8 cellular contexts compared by ENCODE assay signal in genomic region chr2:75640621-75641121, GRCh38. TPM values are rescaled to one million over a fixed set of nuclear protein-coding genes. Genes with fewer than 3 reads are reported as not detected.
DNase-seq lines count a peak whose midpoint lies in the region; ATAC-seq and TF ChIP-seq lines count a peak whose summit lies in the region.

No MANE protein-coding gene starts in this region.

- POLR2A ChIA-PET in IMR-90 (lab: Charles Lee; ENCODE audit: unreplicated experiment) = no interaction called here

- H2BK15ac ChIP-seq in IMR-90 (ENCODE audit: low read depth, low read length) = no peak overlapping the region

- no peak overlapping the region for H2AFZ ChIP-seq in IMR-90 (replicated peaks; ENCODE audit: low read length, poor library complexity)

- ATAC-seq in GM21619 (IDR thresholded peaks at IDR 0.05; ENCODE audit: unreplicated experiment) = peak; percentile 98
- ATAC-seq in IMR-90 (ENCODE audit: low read depth) = peak; percentile 100
- ATAC-seq in SK-N-SH treated with all-trans-retinoic acid at 6 μM for 48 hours = peak; percentile 99

- H3K9me1 ChIP-seq in IMR-90 (ENCODE audit: insufficient read depth, low read length) = no peaks in the 10 kb centered on the region

- H2BK5ac ChIP-seq in IMR-90 (ENCODE audit: low read depth, low read length, poor library complexity, severe bottlenecking) = no peak overlapping the region

- H3K4me1 ChIP-seq in IMR-90 (ENCODE audit: control insufficient read depth, insufficient read depth, low read length) = no peaks in the 10 kb centered on the region
- peaks cover 11 to 12% of the 10 kb centered on the region in 2 donors for H3K4me1 ChIP-seq in adrenal gland (replicated peaks in 1 of 2)
- H3K4me1 ChIP-seq in right atrium auricular region = peaks cover 0 to 4% of the 10 kb centered on the region in 2 donors
- peaks cover 0 to 7% (median 2%) of the 10 kb centered on the region in 4 donors for H3K4me1 ChIP-seq in sigmoid colon

- no peaks in the 10 kb centered on the region for H3K79me1 ChIP-seq in IMR-90 (ENCODE audit: low read depth in 1 of 2, low read length in 2 of 2)

- CTCF ChIA-PET in IMR-90 (lab: Yijun Ruan, JAX) = interaction anchor here (0.5 to 2.8 kb wide), 16 partner anchors 8 to 960 kb away, joined by 3 to 17 read pairs (median 4); no protein-coding TSS in a partner anchor

- TF ChIP-seq RAD21 in IMR-90 (IDR thresholded peaks at IDR 0.05; ENCODE audit: low read length) = peak; percentile 99

- H3K9me3 ChIP-seq in IMR-90 (ENCODE audit: control insufficient read depth, insufficient read depth, low read length) = no peaks in the 10 kb centered on the region
- H3K9me3 ChIP-seq in adrenal gland (replicated peaks in 1 of 3) = no peaks in the 10 kb centered on the region
- H3K9me3 ChIP-seq in right atrium auricular region = no peaks in the 10 kb centered on the region
- H3K9me3 ChIP-seq in sigmoid colon = no peaks in the 10 kb centered on the region

- BruUV-seq in IMR-90 (replicated peaks; lab: Mats Ljungman, UMichigan) = no TSS peak

- no peak overlapping the region for H3K4ac ChIP-seq in IMR-90 (ENCODE audit: low read depth, low read length)

- dilution Hi-C loops in IMR-90 (cut with HindIII; ENCODE audit: low sequenced_read_pairs, unreplicated experiment) = loop anchor here (25.0 kb wide), 1 partner anchor 178 kb away; no protein-coding TSS in a partner anchor

- intact Hi-C loops in IMR-90 (cut with micrococcal nuclease) (loop anchor here (1.0 to 5.0 kb wide), 2 partner anchors 37 to 147 kb away; no protein-coding TSS in a partner anchor), adrenal gland (cut with DNase I) (no loop called here), sigmoid colon (cut with DNase I) (no loop called here)

- no peak overlapping the region for H3K14ac ChIP-seq in IMR-90 (replicated peaks; ENCODE audit: low read depth, low read length)

- no peak overlapping the region for H2AK9ac ChIP-seq in IMR-90 (replicated peaks; ENCODE audit: low read depth, low read length, poor library complexity)

- TF ChIP-seq EP300 in sigmoid colon (IDR thresholded peaks at IDR 0.05) = no peak

- no peaks in the 10 kb centered on the region for H4K20me1 ChIP-seq in IMR-90 (ENCODE audit: insufficient read depth, low read length)

- no peak for TF ChIP-seq POLR2A in IMR-90 (IDR thresholded peaks at IDR 0.05; ENCODE audit: low read depth, low read length)
- TF ChIP-seq POLR2A in adrenal gland (IDR thresholded peaks at IDR 0.05) = no peak
- no peak for TF ChIP-seq POLR2A in sigmoid colon (IDR thresholded peaks at IDR 0.05)

- H3K23ac ChIP-seq in IMR-90 (ENCODE audit: low read depth, low read length) = no peak overlapping the region

- no peak overlapping the region for H3K4me3 ChIP-seq in IMR-90 (ENCODE audit: insufficient read depth, low read depth, low read length)
- H3K4me3 ChIP-seq in adrenal gland = no peak overlapping the region
- H3K4me3 ChIP-seq in right atrium auricular region = no peak overlapping the region
- no peak overlapping the region for H3K4me3 ChIP-seq in sigmoid colon

- H4K91ac ChIP-seq in IMR-90 (ENCODE audit: insufficient read depth, low read depth, low read length) = no peak overlapping the region

- peak; percentile 79 for DNase-seq in IMR-90
- DNase-seq in adrenal gland = peak; percentile 71 to 88 (median 82)
- no peak for DNase-seq in right atrium auricular region (ENCODE audit: low spot score)
- peak; percentile 72 for DNase-seq in sigmoid colon
- no peak for DNase-seq in mesenteric fat pad (ENCODE audit: low spot score)

- H3K27ac ChIP-seq in IMR-90 (ENCODE audit: insufficient read depth, low read length) (no peak overlapping the region), adrenal gland (peak overlapping the region in 3 of 5 donors; percentile 10 to 65 (median 35)), right atrium auricular region (peak overlapping the region; percentile 2 to 9), sigmoid colon (peak overlapping the region in 2 of 4 donors; percentile 1 to 48)

- no peak overlapping the region for H4K5ac ChIP-seq in IMR-90 (ENCODE audit: low read depth, low read length)

- H4K8ac ChIP-seq in IMR-90 (ENCODE audit: low read depth in 2 of 2, low read length in 2 of 2) = no peak overlapping the region

- H3K18ac ChIP-seq in IMR-90 (ENCODE audit: low read depth, low read length) = no peak overlapping the region

- no peak overlapping the region for H2BK20ac ChIP-seq in IMR-90 (ENCODE audit: low read depth, low read length)

- no peak overlapping the region for H3K9ac ChIP-seq in IMR-90 (ENCODE audit: low read depth, low read length)

- TF ChIP-seq CTCF in GM12801 (IDR thresholded peaks at IDR 0.05; ENCODE audit: extremely low read depth, insufficient read length) (peak; percentile 97), IMR-90 (conservative IDR thresholded peaks at IDR 0.05; ENCODE audit: low read depth, low read length) (peak; percentile 99), adrenal gland (IDR thresholded peaks at IDR 0.05) (peak; percentile 93 to 100 (median 98)), right atrium auricular region (IDR thresholded peaks at IDR 0.05) (peak; percentile 98 to 99), sigmoid colon (IDR thresholded peaks at IDR 0.05) (peak; percentile 84 to 97 (median 91))

- WGBS in IMR-90 (ENCODE audit: extremely low coverage in 2 of 2, insufficient read length in 1 of 2), 2 experiments = no CpG with 5 or more reads among the region's 3 CpGs
- 0 to 1% (median 0%) methylated on average over 3 of the region's 3 CpGs for WGBS in adrenal gland, 4 donors
- WGBS in sigmoid colon, 2 donors = 0 to 1% methylated on average over 3 of the region's 3 CpGs

- peaks cover 13% of the 10 kb centered on the region for H3K27me3 ChIP-seq in IMR-90 (ENCODE audit: control insufficient read depth, insufficient read depth, low read length)
- H3K27me3 ChIP-seq in adrenal gland = no peaks in the 10 kb centered on the region
- H3K27me3 ChIP-seq in right atrium auricular region = no peaks in the 10 kb centered on the region
- H3K27me3 ChIP-seq in sigmoid colon = no peaks in the 10 kb centered on the region

- H2AK5ac ChIP-seq in IMR-90 (ENCODE audit: low read depth, low read length) = no peak overlapping the region

- H3K56ac ChIP-seq in IMR-90 (ENCODE audit: extremely low read depth, insufficient read depth, low read length) = no peak overlapping the region

- H3K36me3 ChIP-seq in IMR-90 (ENCODE audit: control insufficient read depth, insufficient read depth, low read length) (no peaks in the 10 kb centered on the region), adrenal gland (replicated peaks in 1 of 2) (no peaks in the 10 kb centered on the region), right atrium auricular region (no peaks in the 10 kb centered on the region), sigmoid colon (no peaks in the 10 kb centered on the region)

- in situ Hi-C loops in IMR-90 (cut with MboI; ENCODE audit: low sequenced_read_pairs) = no loop called here

- H3K4me2 ChIP-seq in IMR-90 (ENCODE audit: low read depth, low read length) = no peak overlapping the region

- no peak overlapping the region for H2BK120ac ChIP-seq in IMR-90 (ENCODE audit: low read depth, low read length)

TF ChIP-seq in IMR-90, 13 proteins besides CTCF, POLR2A, EP300 and RAD21:
- peak; percentile 60 for TF ChIP-seq USF2 (IDR thresholded peaks at IDR 0.05; ENCODE audit: low read depth, low read length)
- TF ChIP-seq CEBPB (IDR thresholded peaks at IDR 0.05; ENCODE audit: low read depth, low read length) = 0 out of 2 replicates have a peak, but pooled peaks have one; percentile 7
- TF ChIP-seq RFX5 (IDR thresholded peaks at IDR 0.05; ENCODE audit: low read depth, low read length) = no peak
- no peak for TF ChIP-seq FOS (IDR thresholded peaks at IDR 0.05; ENCODE audit: low read depth, low read length)
- TF ChIP-seq SMC3 (IDR thresholded peaks at IDR 0.05; ENCODE audit: low read depth, low read length) = peak; percentile 96
- peak; percentile 86; the same call in 1 of the 2 replicates for TF ChIP-seq MXI1 (IDR thresholded peaks at IDR 0.05; ENCODE audit: borderline replicate concordance, low read depth, low read length)
- no peak for TF ChIP-seq MAZ (IDR thresholded peaks at IDR 0.05; ENCODE audit: borderline replicate concordance, low read depth, low read length)

TF ChIP-seq in SK-N-SH treated with all-trans-retinoic acid at 6 μM for 48 hours, 23 proteins besides CTCF, POLR2A, EP300 and RAD21 (continues in another document):
- no peak for TF ChIP-seq RARB (CRISPR knock-in tag; IDR thresholded peaks at IDR 0.05)
- no peak for TF ChIP-seq ZFP3 (CRISPR knock-in tag; IDR thresholded peaks at IDR 0.05)
- TF ChIP-seq CSRNP3 (CRISPR knock-in tag; IDR thresholded peaks at IDR 0.05) = no peak

RNA-seq across cellular contexts. Expression of gene MRPL19, which starts 5.9 kb away (rescaled TPM):
- 28.5 and 48.0 TPM in 2 replicates for total RNA-seq in IMR-90 (2012; rRNA removed)
- polyA plus RNA-seq in IMR-90 (2012; rRNA removed) = 23.4 and 24.8 TPM in 2 replicates
- 16.8 and 33.2 TPM in 2 replicates for polyA plus RNA-seq in IMR-90 (2012; cell fraction: cytosol; rRNA removed)
- polyA plus RNA-seq in IMR-90 (2012; cell fraction: nucleus; rRNA removed; ENCODE audit: low replicate concordance) = 3.4 and 5.3 TPM in 2 replicates
- 100 to 1,000 TPM in 1 of 8 donors, 10 to 100 TPM in 7; 41.0 to 107 (median 69.2) TPM for total RNA-seq in adrenal gland
- 10 to 100 TPM; 16.5 to 86.6 (median 20.1) TPM for polyA plus RNA-seq in adrenal gland
- 10 to 100 TPM; 17.3 to 51.8 TPM for total RNA-seq in right atrium auricular region
- total RNA-seq in sigmoid colon = 10 to 100 TPM; 30.1 to 52.1 (median 38.7) TPM
- polyA plus RNA-seq in sigmoid colon = 10 to 100 TPM; 24.8 to 49.5 (median 31.8) TPM
- total RNA-seq in mesenteric fat pad = 53.1 TPM

Comparison
In these comparisons a context has a peak if more than half of its experiments do, and no peak if none do; other contexts are left out.
1. DNase-seq: peak in IMR-90 (single experiment), adrenal gland (7 of 7) and sigmoid colon (single experiment); none in right atrium auricular region (single experiment) and mesenteric fat pad (single experiment).
2. Peak in every context shown above with its lines, with median percentiles within 50 percentile points of each other: CTCF ChIP-seq and ATAC-seq.